In the genomic region with DNA sequence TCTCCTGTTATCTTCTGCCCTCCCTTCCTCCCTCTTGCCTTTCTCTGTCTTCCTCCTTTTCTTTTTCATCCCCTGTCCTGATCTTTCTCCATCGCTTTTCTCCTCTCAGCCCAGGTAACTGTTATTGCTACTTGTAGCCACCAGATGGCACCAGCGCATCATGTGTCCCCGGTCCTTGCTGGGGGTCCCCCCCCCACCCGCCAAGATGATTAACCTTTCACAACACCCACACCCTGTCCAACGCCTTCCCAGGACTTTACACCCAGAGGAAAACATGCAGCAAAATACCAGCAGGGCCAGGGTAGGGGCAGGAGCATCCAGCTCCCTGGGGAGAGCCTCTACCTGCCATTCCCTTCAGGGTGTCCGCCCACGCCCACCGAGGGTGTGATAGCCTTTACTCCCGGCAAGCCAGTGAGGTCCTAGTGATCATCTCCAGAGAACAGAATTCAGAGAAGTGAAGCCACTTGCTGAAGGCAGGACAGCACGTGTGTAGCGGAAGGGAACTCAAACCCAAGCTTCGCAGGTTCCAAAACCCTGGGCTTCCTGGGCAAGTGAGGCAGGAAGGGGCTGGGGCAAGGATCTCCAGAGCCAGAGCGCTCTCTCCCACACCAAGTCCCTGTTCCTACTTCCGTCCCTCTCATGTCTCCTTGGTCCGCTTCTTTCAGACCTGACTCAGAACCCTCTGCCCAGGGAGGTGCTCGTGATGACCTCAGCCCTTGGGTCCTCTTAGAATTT, we compare ENCODE assay signal across 9 cellular contexts. TPM values are rescaled to one million over a fixed set of nuclear protein-coding genes. Genes with fewer than 3 reads are reported as not detected.
DNase-seq lines count a peak whose midpoint lies in the region; ATAC-seq and TF ChIP-seq lines count a peak whose summit lies in the region.
"Had no signal": no experiment of that assay in that cellular context is flagged by ENCODE, and none has a peak within 500 bp of the region (broad histone marks: within the 10 kb centered on the region; RNA-seq: fewer than 3 reads in every experiment).

No MANE protein-coding gene starts in this region.

- no peak overlapping the region for H3K27ac Mint-ChIP-seq in CD8-positive, alpha-beta T cell

- no peaks in the 10 kb centered on the region for H3K9me3 Mint-ChIP-seq in CD8-positive, alpha-beta T cell

- no peak overlapping the region for H3K4me3 Mint-ChIP-seq in CD8-positive, alpha-beta T cell

- H3K4me1 Mint-ChIP-seq in CD8-positive, alpha-beta T cell (ENCODE audit: low read depth) = peaks cover 4% of the 10 kb centered on the region

- DNase-seq in CD8-positive, alpha-beta T cell = peak; percentile 14 to 73 (median 62)
- DNase-seq in HEK293T (ENCODE audit: extremely low spot score) (peak; percentile 80), RPMI8226 (peak; percentile 47), cardiac muscle cell (ENCODE audit: low read depth in 1 of 2, low spot score in 1 of 2) (peak; percentile 72 to 81), gastrocnemius medialis (no peak)
- DNase-seq in activated effector memory CD4-positive, alpha-beta T cell treated with anti-CD3 and anti-CD28 coated beads, Interleukin-2, amount 50 U/mL, for 16 hours = peak; percentile 83

- CTCF ChIA-PET in CD8-positive, alpha-beta T cell (lab: Charles Lee) = interaction anchor here (0.6 to 13.7 kb wide), 23 partner anchors 10 to 300 kb away, joined by 3 to 198 read pairs (median 3); a partner anchor contains a TSS
- CTCF ChIA-PET in HEK293T (lab: Yijun Ruan, JAX) = interaction anchor here (0.6 to 2.9 kb wide), 7 partner anchors 38 to 227 kb away, joined by 3 to 9 read pairs (median 3); a partner anchor contains a TSS

- no peak overlapping the region for H3K4me3 ChIP-seq in CD8-positive, alpha-beta T cell (ENCODE audit: low read depth, low read length)
- H3K4me3 ChIP-seq in cardiac muscle cell = no peak overlapping the region
- no peak overlapping the region for H3K4me3 ChIP-seq in gastrocnemius medialis

- in situ Hi-C loops in gastrocnemius medialis (cut with MboI; ENCODE audit: low sequenced_read_pairs in 4 of 4) = loop anchor here in 3 of 4 donors (5.0 to 10.0 kb wide), 2 partner anchors 133 to 141 kb away; a partner anchor contains a TSS

- intact Hi-C loops in CD8-positive, alpha-beta T cell (cut with DNase I, micrococcal nuclease) = loop anchor here (1.0 to 5.0 kb wide), 5 partner anchors 19 to 226 kb away; no protein-coding TSS in a partner anchor
- intact Hi-C loops in gastrocnemius medialis (cut with DNase I; ENCODE audit: low total_unique reads) = loop anchor here (1.0 kb wide), 1 partner anchor 137 kb away; no protein-coding TSS in a partner anchor

- no peaks in the 10 kb centered on the region for H3K4me1 ChIP-seq in CD8-positive, alpha-beta T cell (ENCODE audit: insufficient read depth, low read length)
- H3K4me1 ChIP-seq in cardiac muscle cell (ENCODE audit: low read depth) (peaks cover 29% of the 10 kb centered on the region), gastrocnemius medialis (peaks cover 0 to 5% of the 10 kb centered on the region in 2 donors)

- TF ChIP-seq CTCF in CD8-positive, alpha-beta T cell (IDR thresholded peaks at IDR 0.05) = peak; percentile 93
- TF ChIP-seq CTCF in cardiac muscle cell (IDR thresholded peaks at IDR 0.05; ENCODE audit: low read depth, low read length) (peak; percentile 81), gastrocnemius medialis (IDR thresholded peaks at IDR 0.05 in 4 of 5, conservative IDR thresholded peaks at IDR 0.05 in 1 of 5) (peak; percentile 67 to 83 (median 76))

- peaks cover 3% of the 10 kb centered on the region for H3K27me3 ChIP-seq in CD8-positive, alpha-beta T cell (ENCODE audit: insufficient read depth, low read length)
- H3K27me3 ChIP-seq in cardiac muscle cell (no peaks in the 10 kb centered on the region), gastrocnemius medialis (no peaks in the 10 kb centered on the region)

- H3K27ac ChIP-seq in CD8-positive, alpha-beta T cell (ENCODE audit: low read depth, low read length) = no peak overlapping the region
- no peak overlapping the region for H3K27ac ChIP-seq in cardiac muscle cell
- H3K27ac ChIP-seq in gastrocnemius medialis = no peak overlapping the region

- ATAC-seq in CD8-positive, alpha-beta T cell = peak; percentile 90
- ATAC-seq in gastrocnemius medialis = peak; percentile 49
- no peak for ATAC-seq in HG03571 (IDR thresholded peaks at IDR 0.05; ENCODE audit: unreplicated experiment)
- ATAC-seq in HG03097 (IDR thresholded peaks at IDR 0.05; ENCODE audit: low FRiP score, unreplicated experiment) = no peak

- H3K36me3 ChIP-seq in CD8-positive, alpha-beta T cell (ENCODE audit: insufficient read depth, low read length) = no peaks in the 10 kb centered on the region
- no peaks in the 10 kb centered on the region for H3K36me3 ChIP-seq in cardiac muscle cell
- H3K36me3 ChIP-seq in gastrocnemius medialis = no peaks in the 10 kb centered on the region

- no peak for TF ChIP-seq POLR2A in gastrocnemius medialis (IDR thresholded peaks at IDR 0.05)

- POLR2A ChIA-PET in CD8-positive, alpha-beta T cell (lab: Charles Lee) = interaction anchor here (0.6 kb wide), 1 partner anchor 51 kb away, joined by 3 read pairs; no protein-coding TSS in a partner anchor
- POLR2A ChIA-PET in HEK293T (lab: Yijun Ruan, JAX) = no interaction called here

- H3K36me3 Mint-ChIP-seq in CD8-positive, alpha-beta T cell = no peaks in the 10 kb centered on the region

- H3K9me3 ChIP-seq in CD8-positive, alpha-beta T cell (ENCODE audit: low read length) = no peaks in the 10 kb centered on the region
- H3K9me3 ChIP-seq in cardiac muscle cell (ENCODE audit: low read depth) = no peaks in the 10 kb centered on the region
- no peaks in the 10 kb centered on the region for H3K9me3 ChIP-seq in gastrocnemius medialis

- peaks cover 11% of the 10 kb centered on the region for H3K27me3 Mint-ChIP-seq in CD8-positive, alpha-beta T cell (ENCODE audit: low read depth)

TF ChIP-seq in HEK293T, 16 proteins besides CTCF, POLR2A, EP300 and RAD21:
- TF ChIP-seq, protein P1, sequence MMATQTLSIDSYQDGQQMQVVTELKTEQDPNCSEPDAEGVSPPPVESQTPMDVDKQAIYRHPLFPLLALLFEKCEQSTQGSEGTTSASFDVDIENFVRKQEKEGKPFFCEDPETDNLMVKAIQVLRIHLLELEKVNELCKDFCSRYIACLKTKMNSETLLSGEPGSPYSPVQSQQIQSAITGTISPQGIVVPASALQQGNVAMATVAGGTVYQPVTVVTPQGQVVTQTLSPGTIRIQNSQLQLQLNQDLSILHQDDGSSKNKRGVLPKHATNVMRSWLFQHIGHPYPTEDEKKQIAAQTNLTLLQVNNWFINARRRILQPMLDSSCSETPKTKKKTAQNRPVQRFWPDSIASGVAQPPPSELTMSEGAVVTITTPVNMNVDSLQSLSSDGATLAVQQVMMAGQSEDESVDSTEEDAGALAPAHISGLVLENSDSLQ (IDR thresholded peaks at IDR 0.05) = no peak
- TF ChIP-seq TARDBP (IDR thresholded peaks at IDR 0.05) (no peak), CTBP1 (IDR thresholded peaks at IDR 0.05; ENCODE audit: borderline replicate concordance) (no peak), FOXA1 (IDR thresholded peaks at IDR 0.05) (no peak)

RNA-seq across cellular contexts. Expression of a gene that starts 13.4 kb away (rescaled TPM):
- total RNA-seq in CD8-positive, alpha-beta T cell = not detected
- total RNA-seq in cardiac muscle cell (not detected in 2 replicates), gastrocnemius medialis (not detected)
- 0.78 TPM in 1 of 2 replicates, not detected in the other for polyA plus RNA-seq in cardiac muscle cell
- total RNA-seq: subcutaneous adipose tissue had no signal

Comparison
In these comparisons a context has a peak if more than half of its experiments do, and no peak if none do; other contexts are left out.
1. ATAC-seq: peak in CD8-positive, alpha-beta T cell (single experiment) and gastrocnemius medialis (2 of 2); none in HG03571 (single experiment) and HG03097 (single experiment).
2. DNase-seq: peak in CD8-positive, alpha-beta T cell (7 of 7), HEK293T (single experiment), RPMI8226 (single experiment), activated effector memory CD4-positive, alpha-beta T cell treated with anti-CD3 and anti-CD28 coated beads, Interleukin-2, amount 50 U/mL, for 16 hours (single experiment) and cardiac muscle cell (2 of 2); none in gastrocnemius medialis (0 of 2).
3. Peak in every context shown above with its lines, with median percentiles within 50 percentile points of each other: CTCF ChIP-seq.